Comparison of ENCODE assay signal across 34 cellular contexts in genomic region chr1:156842618-156843300, GRCh38. TPM values are rescaled to one million over a fixed set of nuclear protein-coding genes. Genes with fewer than 3 reads are reported as not detected.
"Had no signal": no experiment of that assay in that cellular context is flagged by ENCODE, and none has a peak within 500 bp of the region (broad histone marks: within the 10 kb centered on the region; RNA-seq: fewer than 3 reads in every experiment).

No MANE protein-coding gene starts in this region.

- H3K4me1 ChIP-seq: breast epithelium, foreskin keratinocyte, gastrocnemius medialis had no signal

- ATAC-seq: activated CD4-positive, CD25-positive, alpha-beta regulatory T cell treated with anti-CD3 and anti-CD28 coated beads, Interleukin-2, amount 50 U/mL, for 24 hours; activated CD8-positive, alpha-beta T cell treated with anti-CD3 and anti-CD28 coated beads for 36 hours; activated T-cell treated with anti-CD3 and anti-CD28 coated beads, Interleukin-2, amount 50 U/mL, for 4 hours; activated T-helper 17 cell treated with anti-CD3 and anti-CD28 coated beads, Interleukin-2, amount 50 U/mL, for 72 hours; foreskin keratinocyte; gastrocnemius medialis; heart right ventricle; T-helper 17 cell had no signal

- H3K4me3 ChIP-seq: breast epithelium, esophagus muscularis mucosa, gastrocnemius medialis, heart right ventricle had no signal

- H3K36me3 Mint-ChIP-seq: activated naive CD8-positive, alpha-beta T cell; brain had no signal

- H3K36me3 ChIP-seq: breast epithelium, esophagus muscularis mucosa, gastrocnemius medialis, heart right ventricle, WERI-Rb-1 had no signal

- H3K27ac Mint-ChIP-seq: activated B cell treated with CpG ODN at 0.5 μM for 24 hours; activated CD8-positive, alpha-beta T cell treated with anti-CD3 and anti-CD28 coated beads for 36 hours; activated naive CD8-positive, alpha-beta T cell; activated T-helper 17 cell treated with anti-CD3 and anti-CD28 coated beads, Interleukin-2, amount 50 U/mL, for 72 hours; brain; endodermal cell; T-helper 17 cell; T-helper 2 cell treated with Interferon-gamma antibody and Interleukin-4, amounts not matched to agents 5 μg/mL and 100 μg/mL, for 36 hours had no signal

- H3K4me3 Mint-ChIP-seq: activated B cell treated with CpG ODN at 0.5 μM for 24 hours; activated CD8-positive, alpha-beta T cell treated with anti-CD3 and anti-CD28 coated beads for 36 hours; activated naive CD8-positive, alpha-beta T cell; activated T-cell treated with anti-CD3 and anti-CD28 coated beads, Interleukin-2, amount 50 U/mL, for 4 hours; activated T-helper 17 cell treated with anti-CD3 and anti-CD28 coated beads, Interleukin-2, amount 50 U/mL, for 72 hours; brain; central memory CD8-positive, alpha-beta T cell; endodermal cell; T-helper 17 cell; T-helper 2 cell treated with Interferon-gamma antibody and Interleukin-4, amounts not matched to agents 5 μg/mL and 100 μg/mL, for 36 hours had no signal

- H3K9me3 Mint-ChIP-seq: activated B cell treated with CpG ODN at 0.5 μM for 24 hours; activated CD8-positive, alpha-beta T cell treated with anti-CD3 and anti-CD28 coated beads for 36 hours; activated T-cell treated with anti-CD3 and anti-CD28 coated beads, Interleukin-2, amount 50 U/mL, for 4 hours; activated T-helper 17 cell treated with anti-CD3 and anti-CD28 coated beads, Interleukin-2, amount 50 U/mL, for 72 hours; central memory CD8-positive, alpha-beta T cell; endodermal cell; T-helper 2 cell treated with Interferon-gamma antibody and Interleukin-4, amounts not matched to agents 5 μg/mL and 100 μg/mL, for 36 hours had no signal

- H3K9me3 ChIP-seq: breast epithelium, esophagus muscularis mucosa, gastrocnemius medialis, heart right ventricle had no signal

- DNase-seq: activated B cell treated with CpG ODN at 0.5 μM for 24 hours; activated CD4-positive, alpha-beta T cell treated with anti-CD3 and anti-CD28 coated beads for 48 hours; activated CD4-positive, alpha-beta T cell treated with anti-CD3 and anti-CD28 coated beads, Interleukin-2, amount 50 U/mL, for 1 hour; activated CD4-positive, alpha-beta T cell treated with anti-CD3 and anti-CD28 coated beads, Interleukin-2, amount 50 U/mL, for 48 hours; activated CD8-positive, alpha-beta memory T cell treated with anti-CD3 and anti-CD28 coated beads for 24 hours; activated CD8-positive, alpha-beta T cell treated with anti-CD3 and anti-CD28 coated beads for 36 hours; activated effector memory CD4-positive, alpha-beta T cell treated with Interleukin-2 at 50 U/mL for 16 hours; activated gamma-delta T cell treated with Interleukin-2 at 50 U/mL for 16 hours; activated naive CD4-positive, alpha-beta T cell treated with anti-CD3 and anti-CD28 coated beads, Interleukin-2, amount 50 U/mL, for 16 hours; activated naive CD4-positive, alpha-beta T cell treated with Interleukin-2 at 50 U/mL for 16 hours; activated T-cell treated with anti-CD3 and anti-CD28 coated beads, Interleukin-2, amount 50 U/mL, for 4 hours; amniotic stem cell; anterior cingulate cortex; cortex of kidney; dermis blood vessel endothelial cell; effector CD4-positive, alpha-beta T cell; endodermal cell; erythroblast; foreskin keratinocyte; gastrocnemius medialis; heart right ventricle; T-helper 1 cell; T-helper 17 cell; T1000; WERI-Rb-1 had no signal

- H3K27ac ChIP-seq: breast epithelium, esophagus muscularis mucosa, foreskin keratinocyte, gastrocnemius medialis, heart right ventricle, WERI-Rb-1 had no signal

RNA-seq across cellular contexts. Expression of gene INSRR, which starts 16.2 kb away (rescaled TPM):
- total RNA-seq: activated B cell treated with CpG ODN at 0.5 μM for 24 hours, dermis blood vessel endothelial cell, esophagus muscularis mucosa, foreskin keratinocyte, gastrocnemius medialis, T-helper 17 cell had no signal
- polyA plus RNA-seq: foreskin keratinocyte had no signal

RNA-seq across cellular contexts. Expression of gene NTRK1, which starts 17.9 kb away (rescaled TPM):
- total RNA-seq: dermis blood vessel endothelial cell, foreskin keratinocyte had no signal

RNA-seq across cellular contexts. Expression of gene SH2D2A, which starts 26.1 kb away (rescaled TPM):
- total RNA-seq: cerebellum, dermis blood vessel endothelial cell had no signal

RNA-seq across cellular contexts. Expression of gene PEAR1, which starts 50.8 kb away (rescaled TPM):
- total RNA-seq: activated B cell treated with CpG ODN at 0.5 μM for 24 hours; activated T-helper 17 cell treated with anti-CD3 and anti-CD28 coated beads, Interleukin-2, amount 50 U/mL, for 72 hours had no signal
